8 cellular contexts compared by ENCODE assay signal in the genomic region with DNA sequence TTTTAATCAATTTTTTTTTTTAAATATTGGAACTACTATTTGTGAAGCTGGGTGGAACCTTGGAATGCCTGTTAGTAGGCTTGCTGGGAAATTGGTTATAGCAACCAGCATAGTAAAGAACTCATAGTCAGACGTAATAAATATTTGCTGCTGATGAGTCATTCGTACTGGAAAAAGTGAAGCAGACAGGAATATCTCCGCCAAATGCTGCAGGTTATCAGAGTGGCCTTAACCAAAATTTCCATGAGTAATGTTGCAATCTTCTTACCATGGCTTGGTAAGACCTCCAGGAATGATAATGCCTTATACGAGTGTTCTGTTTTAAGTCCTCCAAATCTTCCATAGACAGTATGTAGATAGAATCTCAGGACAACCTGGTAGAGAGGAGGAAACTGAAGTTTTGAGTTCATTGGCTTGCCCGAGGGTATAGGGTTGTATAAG. TPM values are rescaled to one million over a fixed set of nuclear protein-coding genes. Genes with fewer than 3 reads are reported as not detected.
DNase-seq lines count a peak whose midpoint lies in the region; TF ChIP-seq lines count a peak whose summit lies in the region.
"Had no signal": no experiment of that assay in that cellular context is flagged by ENCODE, and none has a peak within 500 bp of the region (broad histone marks: within the 10 kb centered on the region; RNA-seq: fewer than 3 reads in every experiment).

No MANE protein-coding gene starts in this region.

- H3K36me3 ChIP-seq in right atrium auricular region: no peaks in the 10 kb centered on the region
- no peaks in the 10 kb centered on the region for H3K36me3 ChIP-seq in subcutaneous abdominal adipose tissue (ENCODE audit: control insufficient read depth in 5 of 5, insufficient read depth in 5 of 5, low read length in 5 of 5)

- peaks cover 0 to 76% of the 10 kb centered on the region in 2 donors for H3K4me1 ChIP-seq in right atrium auricular region
- peaks cover 16 to 64% (median 56%) of the 10 kb centered on the region in 5 donors for H3K4me1 ChIP-seq in subcutaneous abdominal adipose tissue (ENCODE audit: control insufficient read depth in 5 of 5, insufficient read depth in 5 of 5, low read length in 5 of 5)

- TF ChIP-seq CTCF in right atrium auricular region (IDR thresholded peaks at IDR 0.05): no peak

- peaks cover 17% of the 10 kb centered on the region for H3K36me3 Mint-ChIP-seq in activated naive CD8-positive, alpha-beta T cell
- H3K36me3 Mint-ChIP-seq in immature natural killer cell: no peaks in the 10 kb centered on the region

- H3K4me3 ChIP-seq in right atrium auricular region: no peak overlapping the region
- H3K4me3 ChIP-seq in subcutaneous abdominal adipose tissue (ENCODE audit: low read depth in 1 of 5, low read length in 5 of 5): no peak overlapping the region

- H3K27ac Mint-ChIP-seq in activated naive CD8-positive, alpha-beta T cell: peak overlapping the region; percentile 67
- H3K27ac Mint-ChIP-seq in immature natural killer cell: no peak overlapping the region

- no peaks in the 10 kb centered on the region for H3K9me3 Mint-ChIP-seq in activated naive CD8-positive, alpha-beta T cell (ENCODE audit: low read depth)
- H3K9me3 Mint-ChIP-seq in immature natural killer cell: no peaks in the 10 kb centered on the region

- peaks cover 60% of the 10 kb centered on the region for H3K4me1 Mint-ChIP-seq in activated naive CD8-positive, alpha-beta T cell (ENCODE audit: low read depth)
- H3K4me1 Mint-ChIP-seq in immature natural killer cell: peaks cover 58 to 61% of the 10 kb centered on the region in 2 donors

- H3K4me3 Mint-ChIP-seq in activated naive CD8-positive, alpha-beta T cell: peak overlapping the region; percentile 30
- no peak overlapping the region for H3K4me3 Mint-ChIP-seq in immature natural killer cell

- H3K27ac ChIP-seq in right atrium auricular region: peak overlapping the region; percentile 70 to 75
- peak overlapping the region; percentile 92 for H3K27ac ChIP-seq in subcutaneous abdominal adipose tissue (ENCODE audit: low read depth, low read length)

- H3K9me3 ChIP-seq in right atrium auricular region (no peaks in the 10 kb centered on the region), subcutaneous abdominal adipose tissue (ENCODE audit: control insufficient read depth in 5 of 5, low read length in 5 of 5) (no peaks in the 10 kb centered on the region)

- DNase-seq in HT-29 (ENCODE audit: low spot score) (peak; percentile 91), right atrium auricular region (ENCODE audit: low spot score) (no peak), foreskin melanocyte (no peak), immature natural killer cell (no peak), NCI-H146 (lab: John Stamatoyannopoulos, UW) (no peak)
- DNase-seq: RPMI8226 had no signal

- peak overlapping the region in 2 of 5 donors; percentile 11 to 21 for H3K9ac ChIP-seq in subcutaneous abdominal adipose tissue (ENCODE audit: low read length in 5 of 5)

- H3K27me3 ChIP-seq in right atrium auricular region (no peaks in the 10 kb centered on the region), subcutaneous abdominal adipose tissue (ENCODE audit: control insufficient read depth in 5 of 5, insufficient read depth in 4 of 5, low read length in 5 of 5) (no peaks in the 10 kb centered on the region)

- no peaks in the 10 kb centered on the region for H3K27me3 Mint-ChIP-seq in activated naive CD8-positive, alpha-beta T cell
- peaks cover 0 to 2% (median 0%) of the 10 kb centered on the region in 3 donors for H3K27me3 Mint-ChIP-seq in immature natural killer cell (ENCODE audit: low read depth in 3 of 3)

RNA-seq across cellular contexts. Expression of gene MBNL2, which starts 34.2 kb away (rescaled TPM):
- 34.2 and 35.7 TPM in 2 replicates for total RNA-seq in HT-29 (2014; rRNA removed; shearing (Covaris generic))
- 10 to 100 TPM; 62.0 to 81.6 TPM for total RNA-seq in right atrium auricular region
- polyA plus RNA-seq in immature natural killer cell: 10 to 100 TPM; 11.7 to 19.4 (median 18.6) TPM
